Comparison of ENCODE assay signal across 8 cellular contexts in genomic region chr11:117098269-117099231, GRCh38. TPM values are rescaled to one million over a fixed set of nuclear protein-coding genes. Genes with fewer than 3 reads are reported as not detected.
DNase-seq lines count a peak whose midpoint lies in the region; ATAC-seq and TF ChIP-seq lines count a peak whose summit lies in the region.

Gene SIK3, minus strand, starts transcription at chr11:117098428. Its CDS starts 13 bp downstream, at chr11:117098415.

- DNase-seq in NCI-H774 (lab: John Stamatoyannopoulos, UW), result peak; percentile 93
- DNase-seq in activated CD4-positive, alpha-beta memory T cell treated with anti-CD3 and anti-CD28 coated beads, Interleukin-2, amount 10 ng/mL, durations not matched to agents 7 days and 5 days, result peak; percentile 93
- peak; percentile 92 to 99 (median 96) for DNase-seq in dorsolateral prefrontal cortex
- peak; percentile 96 for DNase-seq in lower lobe of right lung
- DNase-seq in stimulated activated CD4-positive, alpha-beta T cell treated with anti-CD3 and anti-CD28 coated beads, TNF-alpha, amount 100 ng/mL, for 1 hour (ENCODE audit: low read depth in 3 of 3, low spot score in 1 of 3), result peak; percentile 87 to 94 (median 89)

- H3K4me3 ChIP-seq in BLaER1 treated with 17β-estradiol and CSF1 and Interleukin-3, amounts not matched to agents 10 nM and 100 nM, result peak within 1 kb of the TSS; percentile 85 to 95 (median 92)
- H3K4me3 ChIP-seq in dorsolateral prefrontal cortex (peak within 1 kb of the TSS; percentile 71 to 99 (median 91)), lower lobe of right lung (peak within 1 kb of the TSS; percentile 77)

- H3K9me3 ChIP-seq in BLaER1 treated with 17β-estradiol and CSF1 and Interleukin-3, amounts not matched to agents 10 nM and 100 nM (replicated peaks in 1 of 11), result no peaks in the 10 kb centered on the region
- H3K9me3 ChIP-seq in lower lobe of right lung, result no peaks in the 10 kb centered on the region

- H3K27me3 ChIP-seq in BLaER1 treated with 17β-estradiol and CSF1 and Interleukin-3, amounts not matched to agents 10 nM and 100 nM, result no peaks in the 10 kb centered on the region
- H3K27me3 ChIP-seq in dorsolateral prefrontal cortex (no peaks in the 10 kb centered on the region), lower lobe of right lung (ENCODE audit: low read depth) (no peaks in the 10 kb centered on the region)

- intact Hi-C loops in dorsolateral prefrontal cortex (cut with DNase I), result loop anchor here (5.0 to 10.0 kb wide), 4 partner anchors 51 to 216 kb away; no protein-coding TSS in a partner anchor
- intact Hi-C loops in lower lobe of right lung (cut with DNase I), result no loop called here

- H3K36me3 Mint-ChIP-seq in activated CD4-positive, alpha-beta memory T cell treated with anti-CD3 and anti-CD28 coated beads, Interleukin-2, amount 10 ng/mL, durations not matched to agents 7 days and 5 days (ENCODE audit: low read depth), result peaks cover 7% of the 10 kb centered on the region

- peaks cover 61% of the 10 kb centered on the region for H3K4me1 Mint-ChIP-seq in activated CD4-positive, alpha-beta memory T cell treated with anti-CD3 and anti-CD28 coated beads, Interleukin-2, amount 10 ng/mL, durations not matched to agents 7 days and 5 days

- H3K4me1 ChIP-seq in BLaER1 treated with 17β-estradiol and CSF1 and Interleukin-3, amounts not matched to agents 10 nM and 100 nM, result peaks cover 39 to 53% (median 48%) of the 10 kb centered on the region in 10 experiments
- H3K4me1 ChIP-seq in lower lobe of right lung, result peaks cover 48% of the 10 kb centered on the region

- H3K9ac ChIP-seq in BLaER1 treated with 17β-estradiol and CSF1 and Interleukin-3, amounts not matched to agents 10 nM and 100 nM, result peak within 1 kb of the TSS; percentile 92 to 100 (median 96)

- H3K36me3 ChIP-seq in BLaER1 treated with 17β-estradiol and CSF1 and Interleukin-3, amounts not matched to agents 10 nM and 100 nM, result no peaks in the 10 kb centered on the region
- no peaks in the 10 kb centered on the region for H3K36me3 ChIP-seq in lower lobe of right lung

- H4K20me1 ChIP-seq in BLaER1 treated with 17β-estradiol and CSF1 and Interleukin-3, amounts not matched to agents 10 nM and 100 nM, result peaks cover 25 to 44% (median 36%) of the 10 kb centered on the region in 11 experiments

- ATAC-seq in GM19395 (IDR thresholded peaks at IDR 0.05; ENCODE audit: unreplicated experiment), result peak; percentile 67
- ATAC-seq in HG03558 (IDR thresholded peaks at IDR 0.05; ENCODE audit: extremely low read depth, unreplicated experiment), result peak; percentile 43
- peak; percentile 95 to 96 for ATAC-seq in lower lobe of right lung

- H3K27ac ChIP-seq in BLaER1 treated with 17β-estradiol and CSF1 and Interleukin-3, amounts not matched to agents 10 nM and 100 nM, result peak within 1 kb of the TSS; percentile 88 to 99 (median 95)
- H3K27ac ChIP-seq in dorsolateral prefrontal cortex (peak within 1 kb of the TSS; percentile 89 to 100 (median 98)), lower lobe of right lung (peak within 1 kb of the TSS; percentile 93)

- H3K27me3 Mint-ChIP-seq in activated CD4-positive, alpha-beta memory T cell treated with anti-CD3 and anti-CD28 coated beads, Interleukin-2, amount 10 ng/mL, durations not matched to agents 7 days and 5 days, result no peaks in the 10 kb centered on the region

- CTCF ChIA-PET in activated CD4-positive, alpha-beta memory T cell treated with anti-CD3 and anti-CD28 coated beads, Interleukin-2, amount 10 ng/mL, durations not matched to agents 7 days and 5 days (lab: Charles Lee), result interaction anchor here (0.5 to 4.3 kb wide), 15 partner anchors 10 to 311 kb away, joined by 3 to 37 read pairs (median 4); partner anchors contain the start of genes APOA5 and ZPR1

- TF ChIP-seq CTCF in dorsolateral prefrontal cortex (IDR thresholded peaks at IDR 0.05 in 54 of 56, conservative IDR thresholded peaks at IDR 0.05 in 2 of 56; ENCODE audit: low read depth in 1 of 56, partially characterized antibody in 56 of 56), result peak in 49 of 56 donors; percentile 6 to 89 (median 50)
- no peak for TF ChIP-seq CTCF in lower lobe of right lung (IDR thresholded peaks at IDR 0.05)

- H3K9me3 Mint-ChIP-seq in activated CD4-positive, alpha-beta memory T cell treated with anti-CD3 and anti-CD28 coated beads, Interleukin-2, amount 10 ng/mL, durations not matched to agents 7 days and 5 days, result no peaks in the 10 kb centered on the region

- POLR2A ChIA-PET in activated CD4-positive, alpha-beta memory T cell treated with anti-CD3 and anti-CD28 coated beads, Interleukin-2, amount 10 ng/mL, durations not matched to agents 7 days and 5 days (lab: Charles Lee), result interaction anchor here (0.7 to 6.3 kb wide), 18 partner anchors 20 to 325 kb away, joined by 3 to 58 read pairs (median 6); partner anchors contain the start of gene ZPR1

- peak within 1 kb of the TSS; percentile 90 for H3K4me3 Mint-ChIP-seq in activated CD4-positive, alpha-beta memory T cell treated with anti-CD3 and anti-CD28 coated beads, Interleukin-2, amount 10 ng/mL, durations not matched to agents 7 days and 5 days

- peak within 1 kb of the TSS; percentile 86 to 96 (median 93) for H3K4me2 ChIP-seq in BLaER1 treated with 17β-estradiol and CSF1 and Interleukin-3, amounts not matched to agents 10 nM and 100 nM

- H3K27ac Mint-ChIP-seq in activated CD4-positive, alpha-beta memory T cell treated with anti-CD3 and anti-CD28 coated beads, Interleukin-2, amount 10 ng/mL, durations not matched to agents 7 days and 5 days, result peak within 1 kb of the TSS; percentile 84

RNA-seq across cellular contexts. Expression of gene SIK3, which starts in this region (rescaled TPM):
- total RNA-seq in activated CD4-positive, alpha-beta memory T cell treated with anti-CD3 and anti-CD28 coated beads, Interleukin-2, amount 10 ng/mL, durations not matched to agents 7 days and 5 days, result 10 to 100 TPM; 36.4 to 43.0 TPM
- total RNA-seq in dorsolateral prefrontal cortex (100 to 1,000 TPM; 101 to 349 (median 174) TPM), lower lobe of right lung (32.9 TPM)

Comparison
In these comparisons a context has a peak if more than half of its experiments do, and no peak if none do; other contexts are left out.
1. Peak in every context shown above with its lines: DNase-seq, ATAC-seq, H3K4me3 ChIP-seq and H3K27ac ChIP-seq.
2. ATAC-seq: peak in every context shown above with its lines; median percentile 96 in lower lobe of right lung; 67 in GM19395; 43 in HG03558.